In the genomic region with DNA sequence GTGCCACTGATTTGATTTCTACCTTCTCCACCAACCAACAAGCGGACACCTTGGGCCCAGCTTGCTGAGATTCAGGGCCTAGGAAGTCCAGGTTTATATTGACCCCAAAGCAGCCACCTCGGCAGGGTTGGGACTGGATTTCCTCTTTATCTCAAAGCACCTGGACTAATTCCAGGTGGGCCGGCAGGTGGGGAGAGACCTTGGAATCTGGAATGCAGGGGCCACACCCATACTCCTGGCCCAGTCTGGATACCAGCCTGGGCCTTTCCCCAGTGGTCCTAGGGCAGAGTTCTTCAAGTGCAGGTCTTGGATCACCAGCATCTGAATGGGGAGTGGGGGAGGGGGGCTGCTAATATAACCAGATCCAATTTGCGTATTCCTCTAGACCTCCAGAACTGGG, we compare ENCODE assay signal across 2 cellular contexts.
TF ChIP-seq lines count a peak whose summit lies in the region.

No MANE protein-coding gene starts in this region.

TF ChIP-seq in HCT116, 20 proteins besides CTCF, POLR2A, EP300 and RAD21 (continued from another document):
- TF ChIP-seq, protein P1, sequence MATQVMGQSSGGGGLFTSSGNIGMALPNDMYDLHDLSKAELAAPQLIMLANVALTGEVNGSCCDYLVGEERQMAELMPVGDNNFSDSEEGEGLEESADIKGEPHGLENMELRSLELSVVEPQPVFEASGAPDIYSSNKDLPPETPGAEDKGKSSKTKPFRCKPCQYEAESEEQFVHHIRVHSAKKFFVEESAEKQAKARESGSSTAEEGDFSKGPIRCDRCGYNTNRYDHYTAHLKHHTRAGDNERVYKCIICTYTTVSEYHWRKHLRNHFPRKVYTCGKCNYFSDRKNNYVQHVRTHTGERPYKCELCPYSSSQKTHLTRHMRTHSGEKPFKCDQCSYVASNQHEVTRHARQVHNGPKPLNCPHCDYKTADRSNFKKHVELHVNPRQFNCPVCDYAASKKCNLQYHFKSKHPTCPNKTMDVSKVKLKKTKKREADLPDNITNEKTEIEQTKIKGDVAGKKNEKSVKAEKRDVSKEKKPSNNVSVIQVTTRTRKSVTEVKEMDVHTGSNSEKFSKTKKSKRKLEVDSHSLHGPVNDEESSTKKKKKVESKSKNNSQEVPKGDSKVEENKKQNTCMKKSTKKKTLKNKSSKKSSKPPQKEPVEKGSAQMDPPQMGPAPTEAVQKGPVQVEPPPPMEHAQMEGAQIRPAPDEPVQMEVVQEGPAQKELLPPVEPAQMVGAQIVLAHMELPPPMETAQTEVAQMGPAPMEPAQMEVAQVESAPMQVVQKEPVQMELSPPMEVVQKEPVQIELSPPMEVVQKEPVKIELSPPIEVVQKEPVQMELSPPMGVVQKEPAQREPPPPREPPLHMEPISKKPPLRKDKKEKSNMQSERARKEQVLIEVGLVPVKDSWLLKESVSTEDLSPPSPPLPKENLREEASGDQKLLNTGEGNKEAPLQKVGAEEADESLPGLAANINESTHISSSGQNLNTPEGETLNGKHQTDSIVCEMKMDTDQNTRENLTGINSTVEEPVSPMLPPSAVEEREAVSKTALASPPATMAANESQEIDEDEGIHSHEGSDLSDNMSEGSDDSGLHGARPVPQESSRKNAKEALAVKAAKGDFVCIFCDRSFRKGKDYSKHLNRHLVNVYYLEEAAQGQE (IDR thresholded peaks at IDR 0.05; ENCODE audit: low read depth) = no peak

TF ChIP-seq in SK-N-SH treated with all-trans-retinoic acid at 6 μM for 48 hours, 23 proteins besides CTCF, POLR2A, EP300 and RAD21 (continued from another document):
- TF ChIP-seq ZC3H10 (CRISPR knock-in tag; IDR thresholded peaks at IDR 0.05) (no peak), CSDC2 (CRISPR knock-in tag; IDR thresholded peaks at IDR 0.05) (no peak), ESRRG (CRISPR knock-in tag; IDR thresholded peaks at IDR 0.05) (no peak), BACH2 (CRISPR knock-in tag; IDR thresholded peaks at IDR 0.05; ENCODE audit: borderline replicate concordance) (no peak), ARNTL (CRISPR knock-in tag; IDR thresholded peaks at IDR 0.05; ENCODE audit: borderline replicate concordance, low read depth) (no peak), ZFP30 (CRISPR knock-in tag; IDR thresholded peaks at IDR 0.05) (no peak), SNAI2 (CRISPR knock-in tag; IDR thresholded peaks at IDR 0.05) (no peak), CSRNP3 (CRISPR knock-in tag; IDR thresholded peaks at IDR 0.05) (no peak)
- TF ChIP-seq, protein P2, sequence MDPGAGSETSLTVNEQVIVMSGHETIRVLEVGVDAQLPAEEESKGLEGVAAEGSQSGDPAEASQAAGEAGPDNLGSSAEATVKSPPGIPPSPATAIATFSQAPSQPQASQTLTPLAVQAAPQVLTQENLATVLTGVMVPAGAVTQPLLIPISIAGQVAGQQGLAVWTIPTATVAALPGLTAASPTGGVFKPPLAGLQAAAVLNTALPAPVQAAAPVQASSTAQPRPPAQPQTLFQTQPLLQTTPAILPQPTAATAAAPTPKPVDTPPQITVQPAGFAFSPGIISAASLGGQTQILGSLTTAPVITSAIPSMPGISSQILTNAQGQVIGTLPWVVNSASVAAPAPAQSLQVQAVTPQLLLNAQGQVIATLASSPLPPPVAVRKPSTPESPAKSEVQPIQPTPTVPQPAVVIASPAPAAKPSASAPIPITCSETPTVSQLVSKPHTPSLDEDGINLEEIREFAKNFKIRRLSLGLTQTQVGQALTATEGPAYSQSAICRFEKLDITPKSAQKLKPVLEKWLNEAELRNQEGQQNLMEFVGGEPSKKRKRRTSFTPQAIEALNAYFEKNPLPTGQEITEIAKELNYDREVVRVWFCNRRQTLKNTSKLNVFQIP (CRISPR knock-in tag; IDR thresholded peaks at IDR 0.05; ENCODE audit: borderline replicate concordance, low read depth) = no peak
TF ChIP-seq in SK-N-SH treated with all-trans-retinoic acid at 6 μM for 48 hours: peak in this region for 0.
